In the genomic region with DNA sequence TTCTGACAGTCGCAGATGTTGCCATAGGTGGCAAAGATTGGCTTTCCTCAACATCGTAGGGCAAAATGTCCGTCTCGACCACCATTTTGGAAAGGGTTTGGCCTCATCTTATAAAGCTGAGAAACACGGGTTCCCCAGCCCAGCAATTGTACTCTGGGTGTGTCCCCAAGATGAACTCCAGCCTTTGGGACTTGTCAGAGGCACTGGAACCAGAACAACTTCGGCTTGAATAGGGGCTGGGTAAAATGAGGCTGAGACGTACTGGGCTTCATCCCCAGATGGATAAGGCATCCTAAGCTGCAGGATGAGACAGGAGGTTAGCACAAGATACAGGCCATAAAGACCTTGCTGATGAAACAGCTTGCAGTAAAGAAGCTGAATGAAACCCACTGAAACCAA, we compare ENCODE assay signal across 2 cellular contexts.
TF ChIP-seq lines count a peak whose summit lies in the region.

No MANE protein-coding gene starts in this region.

TF ChIP-seq in K562, 482 proteins besides CTCF, POLR2A, EP300 and RAD21:
- no peak for TF ChIP-seq FOXA1 (IDR thresholded peaks at IDR 0.05; ENCODE audit: borderline replicate concordance)
- 0 out of 2 replicates have a peak, but pooled peaks have one; percentile 1 for TF ChIP-seq ZNF175 (CRISPR knock-in tag; IDR thresholded peaks at IDR 0.05; ENCODE audit: low read depth)
- TF ChIP-seq ZNF639 (CRISPR knock-in tag; conservative IDR thresholded peaks at IDR 0.05 in 1 of 2, IDR thresholded peaks at IDR 0.05 in 1 of 2), result 0 out of 4 replicates have a peak, but pooled peaks of 1 of the 2 experiments have one; percentile 1
- no peak for TF ChIP-seq ZNF12 (CRISPR knock-in tag; IDR thresholded peaks at IDR 0.05)

TF ChIP-seq in WTC11, 78 proteins besides CTCF, POLR2A, EP300 and RAD21:
- TF ChIP-seq NFATC4 (CRISPR knock-in tag; IDR thresholded peaks at IDR 0.05) (no peak), ZNF121 (CRISPR knock-in tag; IDR thresholded peaks at IDR 0.05) (no peak), ERG (CRISPR knock-in tag; IDR thresholded peaks at IDR 0.05) (no peak), PRRX2 (CRISPR knock-in tag; IDR thresholded peaks at IDR 0.05) (no peak), SOX15 (CRISPR knock-in tag; IDR thresholded peaks at IDR 0.05) (no peak), SMAD4 (CRISPR knock-in tag; IDR thresholded peaks at IDR 0.05) (no peak), ZBTB21 (CRISPR knock-in tag; IDR thresholded peaks at IDR 0.05; ENCODE audit: borderline replicate concordance) (no peak), AFF4 (CRISPR knock-in tag; IDR thresholded peaks at IDR 0.05; ENCODE audit: borderline replicate concordance) (no peak), TEAD1 (CRISPR knock-in tag; IDR thresholded peaks at IDR 0.05) (no peak), FOXP4 (CRISPR knock-in tag; IDR thresholded peaks at IDR 0.05) (no peak), IRF1 (CRISPR knock-in tag; IDR thresholded peaks at IDR 0.05) (no peak), ZNF232 (CRISPR knock-in tag; IDR thresholded peaks at IDR 0.05) (no peak), FOXJ3 (CRISPR knock-in tag; IDR thresholded peaks at IDR 0.05; ENCODE audit: borderline replicate concordance) (no peak)
